Comparison of ENCODE assay signal across 18 cellular contexts in the genomic region with DNA sequence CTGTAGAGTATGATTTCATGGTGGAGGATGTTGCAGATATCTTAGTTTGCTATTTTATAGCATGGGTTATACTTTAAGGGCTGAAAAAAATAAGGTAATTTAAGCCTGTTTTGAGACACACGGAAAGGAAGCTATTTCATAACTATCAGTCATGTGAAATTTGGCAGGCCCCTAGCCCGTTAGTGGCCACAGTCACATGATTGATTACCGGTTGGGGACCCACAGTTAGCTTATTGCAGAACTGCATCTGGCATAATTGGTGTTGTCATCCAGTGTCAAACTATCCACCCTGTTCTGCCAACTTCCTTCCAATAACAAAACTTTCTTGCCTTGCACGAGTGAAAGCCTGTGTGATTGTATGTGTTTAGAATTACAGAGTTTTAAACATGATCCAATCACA. TPM values are rescaled to one million over a fixed set of nuclear protein-coding genes. Genes with fewer than 3 reads are reported as not detected.
DNase-seq lines count a peak whose midpoint lies in the region; ATAC-seq, FAIRE-seq and TF ChIP-seq lines count a peak whose summit lies in the region.
"Had no signal": no experiment of that assay in that cellular context is flagged by ENCODE, and none has a peak within 500 bp of the region (broad histone marks: within the 10 kb centered on the region; RNA-seq: fewer than 3 reads in every experiment).

No MANE protein-coding gene starts in this region.

- no TSS peak for BruUV-seq in endothelial cell of umbilical vein (replicated peaks; lab: Mats Ljungman, UMichigan)

- no peaks in the 10 kb centered on the region for H3K9me3 Mint-ChIP-seq in naive thymus-derived CD4-positive, alpha-beta T cell

- ATAC-seq in naive thymus-derived CD4-positive, alpha-beta T cell, result peak; percentile 74
- peak; percentile 74 for ATAC-seq in aorta (ENCODE audit: low FRiP score)
- no peak for ATAC-seq in HG03354 (IDR thresholded peaks at IDR 0.05; ENCODE audit: poor library complexity, severe bottlenecking, unreplicated experiment)
- ATAC-seq: activated CD4-positive, alpha-beta T cell treated with anti-CD3 and anti-CD28 coated beads for 36 hours; stimulated activated naive CD8-positive, alpha-beta T cell treated with anti-CD3 and anti-CD28 coated beads, Interleukin-15, Interleukin-2, amounts not matched to agents 100 U/mL and 50 U/mL, for 24 hours had no signal

- intact Hi-C loops in endothelial cell of umbilical vein (cut with micrococcal nuclease) (no loop called here), aorta (cut with DNase I) (no loop called here)
- intact Hi-C loops in naive thymus-derived CD4-positive, alpha-beta T cell (cut with micrococcal nuclease), result loop anchor here in 1 of 2 donors (1.0 kb wide), 1 partner anchor 10 kb away; no protein-coding TSS in a partner anchor

- WGBS in aorta, 2 donors, result 2 to 3% methylated on average over 4 of the region's 4 CpGs

- no peak overlapping the region for H2AFZ ChIP-seq in endothelial cell of umbilical vein (ENCODE audit: low read depth, low read length)
- H2AFZ ChIP-seq: parathyroid adenoma had no signal

- H3K4me1 ChIP-seq in endothelial cell of umbilical vein (ENCODE audit: control insufficient read depth, extremely low read depth, insufficient read depth, low read length), result peaks cover 18% of the 10 kb centered on the region
- H3K4me1 ChIP-seq in naive thymus-derived CD4-positive, alpha-beta T cell (ENCODE audit: control insufficient read depth in 2 of 2, insufficient read depth in 2 of 2, low read length in 2 of 2), result no peaks in the 10 kb centered on the region
- H3K4me1 ChIP-seq in aorta (ENCODE audit: control insufficient read depth in 1 of 2, insufficient read depth in 2 of 2, low read length in 2 of 2), result peaks cover 10 to 17% of the 10 kb centered on the region in 2 donors
- H3K4me1 ChIP-seq: parathyroid adenoma had no signal

- no peak overlapping the region for H3K27ac Mint-ChIP-seq in naive thymus-derived CD4-positive, alpha-beta T cell
- H3K27ac Mint-ChIP-seq: activated CD4-positive, alpha-beta T cell treated with anti-CD3 and anti-CD28 coated beads for 36 hours had no signal

- H3K9me3 ChIP-seq in endothelial cell of umbilical vein (replicated peaks; ENCODE audit: control insufficient read depth, insufficient read depth, low read length) (no peaks in the 10 kb centered on the region), aorta (ENCODE audit: control insufficient read depth, low read length) (no peaks in the 10 kb centered on the region)
- H3K9me3 ChIP-seq in naive thymus-derived CD4-positive, alpha-beta T cell (ENCODE audit: control insufficient read depth in 2 of 3, low read length in 3 of 3), result no peaks in the 10 kb centered on the region

- DNase-seq in NOMO-1 treated with dmso at 0.1 percent for 144 hours (lab: John Stamatoyannopoulos, UW; ENCODE audit: unreplicated experiment), result peak; percentile 99
- peak; percentile 45 for DNase-seq in endothelial cell of umbilical vein (ENCODE audit: low read depth, low spot score)
- no peak for DNase-seq in naive thymus-derived CD4-positive, alpha-beta T cell
- peak in 1 of 2 donors; percentile 62 for DNase-seq in aorta
- DNase-seq in pons (ENCODE audit: low spot score), result no peak
- no peak for DNase-seq in mucosa of gallbladder (ENCODE audit: low spot score)
- DNase-seq: activated CD4-positive, alpha-beta T cell treated with anti-CD3 and anti-CD28 coated beads for 36 hours; activated gamma-delta T cell; central memory CD4-positive, alpha-beta T cell; DMS79; kidney; MM.1S; NCI-H510A treated with DMSO at 0.1 percent for 48 hours; stimulated activated CD4-positive, alpha-beta T cell treated with anti-CD3 and anti-CD28 coated beads, Interleukin-4, amount 100 ng/mL, for 24 hours; stimulated activated naive CD8-positive, alpha-beta T cell treated with anti-CD3 and anti-CD28 coated beads, Interleukin-15, Interleukin-2, amounts not matched to agents 100 U/mL and 50 U/mL, for 24 hours had no signal

- CTCF ChIA-PET in endothelial cell of umbilical vein (lab: Charles Lee), result interaction anchor here (1.0 to 1.5 kb wide), 7 partner anchors 9 to 93 kb away, joined by 3 to 4 read pairs (median 3); no protein-coding TSS in a partner anchor
- CTCF ChIA-PET in naive thymus-derived CD4-positive, alpha-beta T cell (lab: Charles Lee), result interaction anchor here (1.0 kb wide), 1 partner anchor 593 kb away, joined by 4 read pairs; no protein-coding TSS in a partner anchor

- H3K27ac ChIP-seq in endothelial cell of umbilical vein (ENCODE audit: insufficient read depth, low read depth, low read length), result peak overlapping the region; percentile 4
- no peak overlapping the region for H3K27ac ChIP-seq in naive thymus-derived CD4-positive, alpha-beta T cell (ENCODE audit: low read depth, low read length)
- H3K27ac ChIP-seq in aorta (ENCODE audit: low read depth in 1 of 2, low read length in 2 of 2), result no peak overlapping the region
- H3K27ac ChIP-seq: parathyroid adenoma, SK-N-MC had no signal

- H4K20me1 ChIP-seq in endothelial cell of umbilical vein (replicated peaks; ENCODE audit: control insufficient read depth, extremely low read depth, insufficient read depth, low read length), result peaks cover 30% of the 10 kb centered on the region

- H3K36me3 ChIP-seq in endothelial cell of umbilical vein (ENCODE audit: control insufficient read depth in 2 of 2, extremely low read depth in 1 of 2, insufficient read depth in 2 of 2, low read length in 2 of 2) (peaks cover 4 to 7% of the 10 kb centered on the region in 2 experiments), aorta (ENCODE audit: control insufficient read depth in 1 of 2, insufficient read depth in 2 of 2, low read length in 1 of 2) (peaks cover 0 to 5% of the 10 kb centered on the region in 2 donors)
- H3K36me3 ChIP-seq in naive thymus-derived CD4-positive, alpha-beta T cell (ENCODE audit: control insufficient read depth in 2 of 3, insufficient read depth in 3 of 3, low read length in 3 of 3), result no peaks in the 10 kb centered on the region

- no peak overlapping the region for H3K4me2 ChIP-seq in endothelial cell of umbilical vein (ENCODE audit: insufficient read depth, low read length)

- TF ChIP-seq POLR2A in endothelial cell of umbilical vein (IDR thresholded peaks at IDR 0.05; ENCODE audit: low read depth, low read length), result no peak

- H3K4me3 Mint-ChIP-seq in naive thymus-derived CD4-positive, alpha-beta T cell, result no peak overlapping the region
- H3K4me3 Mint-ChIP-seq: activated CD4-positive, alpha-beta T cell treated with anti-CD3 and anti-CD28 coated beads for 36 hours had no signal

- dilution Hi-C loops in endothelial cell of umbilical vein (cut with MboI; ENCODE audit: extremely low pct_ligation_motif_present, low sequenced_read_pairs), result no loop called here

- peak; percentile 74 for FAIRE-seq in endothelial cell of umbilical vein (lab: Jason Lieb, UNC)
- FAIRE-seq: kidney had no signal

- H3K79me2 ChIP-seq in endothelial cell of umbilical vein (ENCODE audit: control insufficient read depth, insufficient read depth, low read length), result peaks cover 98% of the 10 kb centered on the region

- POLR2A ChIA-PET in endothelial cell of umbilical vein (lab: Charles Lee), result no interaction called here
- POLR2A ChIA-PET in naive thymus-derived CD4-positive, alpha-beta T cell (lab: Charles Lee), result no interaction called here

- peaks cover 4 to 30% (median 20%) of the 10 kb centered on the region in 7 donors for H3K4me1 Mint-ChIP-seq in naive thymus-derived CD4-positive, alpha-beta T cell
- H3K4me1 Mint-ChIP-seq: activated CD4-positive, alpha-beta T cell treated with anti-CD3 and anti-CD28 coated beads for 36 hours had no signal

- no peak for TF ChIP-seq CTCF in endothelial cell of umbilical vein (IDR thresholded peaks at IDR 0.05; ENCODE audit: extremely low read depth in 1 of 2, insufficient read depth in 1 of 2, low read depth in 1 of 2, low read length in 2 of 2)

- H3K36me3 Mint-ChIP-seq in naive thymus-derived CD4-positive, alpha-beta T cell, result peaks cover 5 to 29% (median 11%) of the 10 kb centered on the region in 5 donors

- peaks cover 2% of the 10 kb centered on the region for H3K9me1 ChIP-seq in endothelial cell of umbilical vein (replicated peaks; ENCODE audit: control insufficient read depth, extremely low read depth, insufficient read depth, low read length)

- no peak overlapping the region for H3K4me3 ChIP-seq in endothelial cell of umbilical vein (replicated peaks in 1 of 3; ENCODE audit: insufficient read depth in 1 of 3, low read depth in 1 of 3, low read length in 3 of 3)
- no peak overlapping the region for H3K4me3 ChIP-seq in naive thymus-derived CD4-positive, alpha-beta T cell (ENCODE audit: low read length)
- H3K4me3 ChIP-seq in aorta (ENCODE audit: low read length in 2 of 2), result no peak overlapping the region
- H3K4me3 ChIP-seq: SK-N-MC had no signal

- H3K27me3 Mint-ChIP-seq in naive thymus-derived CD4-positive, alpha-beta T cell, result no peaks in the 10 kb centered on the region
- H3K27me3 Mint-ChIP-seq: activated CD4-positive, alpha-beta T cell treated with anti-CD3 and anti-CD28 coated beads for 36 hours had no signal

- H3K27me3 ChIP-seq in endothelial cell of umbilical vein (ENCODE audit: control insufficient read depth in 2 of 2, insufficient read depth in 2 of 2, low read length in 2 of 2) (no peaks in the 10 kb centered on the region), aorta (ENCODE audit: control insufficient read depth in 1 of 2, insufficient read depth in 2 of 2, low read length in 1 of 2) (no peaks in the 10 kb centered on the region)
- H3K27me3 ChIP-seq in naive thymus-derived CD4-positive, alpha-beta T cell (ENCODE audit: control insufficient read depth in 2 of 2, insufficient read depth in 2 of 2, low read length in 2 of 2), result no peaks in the 10 kb centered on the region

- no peak overlapping the region for H3K9ac ChIP-seq in endothelial cell of umbilical vein (replicated peaks; ENCODE audit: extremely low read depth, insufficient read depth, low read length)
- H3K9ac ChIP-seq: parathyroid adenoma had no signal

TF ChIP-seq in endothelial cell of umbilical vein, 7 proteins besides CTCF, POLR2A, EP300 and RAD21 (continues in another document):
- TF ChIP-seq, protein P1, sequence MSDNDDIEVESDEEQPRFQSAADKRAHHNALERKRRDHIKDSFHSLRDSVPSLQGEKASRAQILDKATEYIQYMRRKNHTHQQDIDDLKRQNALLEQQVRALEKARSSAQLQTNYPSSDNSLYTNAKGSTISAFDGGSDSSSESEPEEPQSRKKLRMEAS (IDR thresholded peaks at IDR 0.05; ENCODE audit: insufficient read depth, insufficient read length), result no peak

RNA-seq across cellular contexts. Expression of a gene that starts 35.2 kb away (rescaled TPM):
- total RNA-seq in endothelial cell of umbilical vein (295 and 302 TPM in 2 replicates), aorta (100 to 1,000 TPM; 223 to 239 TPM), mucosa of gallbladder (103 TPM)
- polyA plus RNA-seq in endothelial cell of umbilical vein (73.3 and 91.6 TPM in 2 replicates), aorta (10 to 100 TPM; 12.5 to 16.5 TPM)
- 33.7 and 41.2 TPM in 2 replicates for polyA plus RNA-seq in endothelial cell of umbilical vein (2011; cell fraction: cytosol; rRNA removed)
- 145 and 149 TPM in 2 replicates for polyA plus RNA-seq in endothelial cell of umbilical vein (2011; cell fraction: nucleus; rRNA removed)
- 102 and 121 TPM in 2 replicates for polyA plus RNA-seq in endothelial cell of umbilical vein (2012)
- polyA minus RNA-seq in endothelial cell of umbilical vein, result 528 and 540 TPM in 2 replicates
- polyA minus RNA-seq in endothelial cell of umbilical vein (2011; cell fraction: cytosol; rRNA and poly(A)+ RNA removed), result 13.1 TPM
- 861 and 1,327 TPM in 2 replicates for polyA minus RNA-seq in endothelial cell of umbilical vein (2011; cell fraction: nucleus; rRNA and poly(A)+ RNA removed)
- 10 to 100 TPM; 21.1 to 78.6 (median 29.4) TPM for total RNA-seq in naive thymus-derived CD4-positive, alpha-beta T cell
- 10 to 100 TPM in 1 of 2 donors, 1 to 10 TPM in 1; 8.6 to 11.0 TPM for polyA plus RNA-seq in naive thymus-derived CD4-positive, alpha-beta T cell

Comparison
In these comparisons a context has a peak if more than half of its experiments do, and no peak if none do; other contexts are left out.
1. DNase-seq: peak in NOMO-1 treated with dmso at 0.1 percent for 144 hours (single experiment) and endothelial cell of umbilical vein (single experiment); none in naive thymus-derived CD4-positive, alpha-beta T cell (0 of 9), pons (single experiment) and mucosa of gallbladder (single experiment).